Comparison of ENCODE assay signal across 18 cellular contexts in the genomic region with DNA sequence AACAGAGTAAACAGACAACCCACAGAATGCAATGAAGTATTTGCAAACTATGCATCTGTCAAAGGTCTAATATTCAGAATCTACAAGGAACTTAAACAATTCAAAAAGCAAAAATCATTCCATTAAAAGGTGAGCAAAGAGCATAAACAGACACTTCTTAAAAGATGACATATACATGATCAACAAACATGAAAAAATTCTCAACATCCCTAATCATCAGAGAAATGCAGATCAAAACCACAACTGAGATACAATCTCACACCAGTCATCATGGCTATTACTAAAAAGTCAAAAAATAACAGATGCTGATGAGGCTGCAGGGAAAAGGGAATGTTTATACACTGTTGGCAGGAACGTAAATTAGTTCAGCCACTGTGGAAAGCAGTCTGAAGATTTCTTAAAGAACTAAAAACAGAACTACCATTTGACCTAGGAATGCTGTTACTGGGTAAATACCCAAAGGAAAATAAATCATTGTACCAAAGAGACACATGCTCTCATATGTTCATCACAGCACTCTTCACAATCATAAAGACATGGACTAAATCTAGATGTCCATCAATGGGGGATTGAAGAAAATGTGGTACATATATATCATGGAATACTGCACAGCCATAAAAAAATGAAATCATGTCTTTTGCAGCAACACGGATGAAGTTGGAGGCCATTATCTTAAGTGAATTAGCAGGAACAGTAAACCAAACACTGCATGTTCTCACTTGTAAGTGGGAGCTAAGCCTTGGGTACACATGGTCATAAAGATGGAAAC.
A peak's percentile ranks its signal among the peaks of the same experiment; 100 is the strongest.
DNase-seq lines count a peak whose midpoint lies in the region; ATAC-seq and TF ChIP-seq lines count a peak whose summit lies in the region.
"Had no signal": no experiment of that assay in that cellular context is flagged by ENCODE, and none has a peak within 500 bp of the region (broad histone marks: within the 10 kb centered on the region; RNA-seq: fewer than 3 reads in every experiment).

No MANE protein-coding gene starts in this region.

- H4K20me1 ChIP-seq in fibroblast of lung (ENCODE audit: control insufficient read depth, extremely low read depth, insufficient read depth, low read length), result no peaks in the 10 kb centered on the region
- H4K20me1 ChIP-seq: BLaER1 treated with 17β-estradiol and CSF1 and Interleukin-3, amounts not matched to agents 10 nM and 100 nM had no signal

- no peak for ATAC-seq in Right ventricle myocardium inferior

- no peaks in the 10 kb centered on the region for H3K9me3 ChIP-seq in fibroblast of lung (ENCODE audit: control insufficient read depth, insufficient read depth, low read depth, low read length)
- H3K9me3 ChIP-seq: BLaER1 treated with 17β-estradiol and CSF1 and Interleukin-3, amounts not matched to agents 10 nM and 100 nM had no signal

- no peak overlapping the region for H3K4me2 ChIP-seq in fibroblast of lung (ENCODE audit: extremely low read depth, insufficient read depth, low read length)
- H3K4me2 ChIP-seq: BLaER1 treated with 17β-estradiol and CSF1 and Interleukin-3, amounts not matched to agents 10 nM and 100 nM had no signal

- DNase-seq in GM03348 (ENCODE audit: low spot score) (peak; percentile 17), NCI-H226 (peak; percentile 26), fibroblast of lung (ENCODE audit: low read depth in 2 of 2) (peak; percentile 61 to 93), skeletal muscle cell (ENCODE audit: low read depth) (peak; percentile 44), Right ventricle myocardium inferior (ENCODE audit: missing footprints) (no peak), cortex of kidney (lab: John Stamatoyannopoulos, UW) (no peak)
- no peak for DNase-seq in activated CD4-positive, CD25-positive, alpha-beta regulatory T cell treated with anti-CD3 and anti-CD28 coated beads, Interleukin-2, amount 50 U/mL, for 72 hours
- DNase-seq: activated naive CD4-positive, alpha-beta T cell treated with anti-CD3 and anti-CD28 coated beads, Interleukin-2, amount 10 ng/mL, durations not matched to agents 7 days and 5 days; caudate nucleus; endodermal cell; Kasumi-1; NCI-H1417 treated with DMSO at 0.1 percent for 48 hours; NCI-H2227 treated with DMSO at 0.1 percent for 48 hours; NK-92 treated with Interleukin-12 subunit alpha and Interleukin-12 subunit beta, amount 100 ng/mL, for 24 hours; retina; substantia nigra had no signal

- H3K4me3 ChIP-seq in fibroblast of lung (replicated peaks in 1 of 4; ENCODE audit: control extremely low read depth in 1 of 4, insufficient read depth in 1 of 4, low read depth in 3 of 4, low read length in 4 of 4) (no peak overlapping the region), skeletal muscle cell (ENCODE audit: low read depth, low read length) (no peak overlapping the region)
- H3K4me3 ChIP-seq: BLaER1 treated with 17β-estradiol and CSF1 and Interleukin-3, amounts not matched to agents 10 nM and 100 nM; lung had no signal

- no peak for TF ChIP-seq CTCF in fibroblast of lung (conservative IDR thresholded peaks at IDR 0.05 in 1 of 2, IDR thresholded peaks at IDR 0.05 in 1 of 2; ENCODE audit: low read depth in 1 of 2, low read length in 2 of 2)

- no peak overlapping the region for H2AFZ ChIP-seq in fibroblast of lung (ENCODE audit: low read length)

- intact Hi-C loops in Right ventricle myocardium inferior (cut with DNase I), result no loop called here

- H3K36me3 ChIP-seq in fibroblast of lung (ENCODE audit: control insufficient read depth, insufficient read depth, low read length), result no peaks in the 10 kb centered on the region
- H3K36me3 ChIP-seq: BLaER1 treated with 17β-estradiol and CSF1 and Interleukin-3, amounts not matched to agents 10 nM and 100 nM had no signal

- no peak overlapping the region for H3K27ac ChIP-seq in fibroblast of lung (ENCODE audit: insufficient read depth, low read length)
- H3K27ac ChIP-seq: BLaER1 treated with 17β-estradiol and CSF1 and Interleukin-3, amounts not matched to agents 10 nM and 100 nM had no signal

- no peaks in the 10 kb centered on the region for H3K79me2 ChIP-seq in fibroblast of lung (ENCODE audit: control insufficient read depth, insufficient read depth, low read length)

- no peaks in the 10 kb centered on the region for H3K4me1 ChIP-seq in fibroblast of lung (ENCODE audit: control insufficient read depth, extremely low read depth, insufficient read depth, low read length)
- H3K4me1 ChIP-seq: BLaER1 treated with 17β-estradiol and CSF1 and Interleukin-3, amounts not matched to agents 10 nM and 100 nM had no signal

- H3K27me3 ChIP-seq in fibroblast of lung (ENCODE audit: control insufficient read depth, insufficient read depth, low read length), result no peaks in the 10 kb centered on the region
- H3K27me3 ChIP-seq: BLaER1 treated with 17β-estradiol and CSF1 and Interleukin-3, amounts not matched to agents 10 nM and 100 nM had no signal

- no peak overlapping the region for H3K9ac ChIP-seq in fibroblast of lung (ENCODE audit: insufficient read depth, low read length)
- H3K9ac ChIP-seq: BLaER1 treated with 17β-estradiol and CSF1 and Interleukin-3, amounts not matched to agents 10 nM and 100 nM had no signal

Comparison
In these comparisons a context has a peak if more than half of its experiments do, and no peak if none do; other contexts are left out.
1. DNase-seq: peak in GM03348 (single experiment), NCI-H226 (single experiment), fibroblast of lung (2 of 2) and skeletal muscle cell (single experiment); none in Right ventricle myocardium inferior (single experiment), cortex of kidney (single experiment) and activated CD4-positive, CD25-positive, alpha-beta regulatory T cell treated with anti-CD3 and anti-CD28 coated beads, Interleukin-2, amount 50 U/mL, for 72 hours (single experiment).